ENCODE assay signal across 10 cellular contexts in the genomic region with DNA sequence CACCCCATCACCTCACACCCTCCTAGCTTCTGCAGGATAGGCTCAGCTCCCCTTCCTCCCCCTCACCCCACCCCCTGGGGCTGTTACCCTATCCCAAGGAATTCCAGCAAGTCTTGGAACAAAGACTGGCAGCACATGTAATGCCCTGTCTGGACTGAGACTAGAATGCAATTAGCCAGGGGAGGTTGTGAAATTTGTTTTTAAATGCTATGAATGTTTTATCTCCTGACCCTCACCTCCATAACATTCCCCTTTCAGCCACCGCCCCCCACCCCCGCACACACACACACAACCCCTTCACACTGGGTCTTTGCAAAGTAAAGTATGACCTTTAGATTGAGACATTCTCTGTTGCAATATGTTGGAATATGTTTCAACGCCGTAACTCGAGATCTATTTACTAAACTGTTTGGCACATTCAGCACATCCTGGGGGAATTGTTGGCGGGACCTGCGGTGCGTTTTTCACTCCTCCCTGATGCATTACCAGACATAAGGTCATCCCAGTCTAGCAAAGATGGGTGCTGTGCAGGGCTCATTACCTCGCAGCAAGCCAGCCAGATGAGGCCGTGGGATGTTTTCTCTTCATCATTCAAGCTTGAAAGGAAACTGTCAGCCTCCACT.
A peak's percentile ranks its signal among the peaks of the same experiment; 100 is the strongest.
DNase-seq lines count a peak whose midpoint lies in the region; TF ChIP-seq lines count a peak whose summit lies in the region.
"Had no signal": no experiment of that assay in that cellular context is flagged by ENCODE, and none has a peak within 500 bp of the region (broad histone marks: within the 10 kb centered on the region; RNA-seq: fewer than 3 reads in every experiment).

No MANE protein-coding gene starts in this region.

- H3K9me3 Mint-ChIP-seq in immature natural killer cell, result peaks cover 0 to 5% (median 0%) of the 10 kb centered on the region in 6 donors

- H3K79me2 ChIP-seq in PC-9 (ENCODE audit: low read depth), result no peaks in the 10 kb centered on the region

- no peaks in the 10 kb centered on the region; the same call in 1 of the 2 replicates for H3F3A ChIP-seq in PC-9 (ENCODE audit: insufficient read depth, low read depth)

- POLR2A ChIA-PET in PC-9 (lab: Charles Lee; ENCODE audit: unreplicated experiment), result no interaction called here

- peaks cover 30% of the 10 kb centered on the region for H3K4me1 ChIP-seq in PC-9 (replicated peaks; ENCODE audit: insufficient read depth)
- peaks cover 24% of the 10 kb centered on the region for H3K4me1 ChIP-seq in left ventricle myocardium inferior

- H2AFZ ChIP-seq in PC-9, result no peak overlapping the region

- H3K36me3 ChIP-seq in PC-9 (ENCODE audit: low read depth), result no peaks in the 10 kb centered on the region
- no peaks in the 10 kb centered on the region for H3K36me3 ChIP-seq in left ventricle myocardium inferior

- H3K4me3 ChIP-seq in PC-9 (no peak overlapping the region), left ventricle myocardium inferior (no peak overlapping the region)

- H3K4me3 Mint-ChIP-seq in immature natural killer cell, result no peak overlapping the region
- H3K4me3 Mint-ChIP-seq: IgD-negative memory B cell had no signal

- H3K27me3 ChIP-seq in PC-9 (ENCODE audit: insufficient read depth, low read depth) (no peaks in the 10 kb centered on the region), left ventricle myocardium inferior (ENCODE audit: low read depth) (no peaks in the 10 kb centered on the region)

- H3K9me2 ChIP-seq in PC-9 (ENCODE audit: insufficient read depth), result no peaks in the 10 kb centered on the region

- H3K36me3 Mint-ChIP-seq in immature natural killer cell, result no peaks in the 10 kb centered on the region
- H3K36me3 Mint-ChIP-seq: IgD-negative memory B cell had no signal

- H3K9me3 ChIP-seq in PC-9 (ENCODE audit: insufficient read depth, low read depth), result no peaks in the 10 kb centered on the region
- H3K9me3 ChIP-seq in left ventricle myocardium inferior (replicated peaks), result no peaks in the 10 kb centered on the region

- intact Hi-C loops in PC-9 (cut with micrococcal nuclease; ENCODE audit: unreplicated experiment) (no loop called here), left ventricle myocardium inferior (cut with micrococcal nuclease) (no loop called here)

- peak overlapping the region; percentile 43 for H3K4me2 ChIP-seq in PC-9

- CTCF ChIA-PET in PC-9 (lab: Charles Lee), result no interaction called here

- H3K27me3 Mint-ChIP-seq in immature natural killer cell (ENCODE audit: low read depth in 3 of 3), result peaks cover 0 to 11% (median 5%) of the 10 kb centered on the region in 3 donors

- TF ChIP-seq CTCF in PC-9 (conservative IDR thresholded peaks at IDR 0.05) (no peak), left ventricle myocardium inferior (IDR thresholded peaks at IDR 0.05; ENCODE audit: borderline replicate concordance) (no peak)

- H3K27ac ChIP-seq in PC-9, result 0 out of 2 replicates have a peak overlapping the region, but pooled peaks have one; percentile 11
- H3K27ac ChIP-seq in left ventricle myocardium inferior (replicated peaks), result peak overlapping the region; percentile 46

- no peaks in the 10 kb centered on the region for H3K4me1 Mint-ChIP-seq in immature natural killer cell
- H3K4me1 Mint-ChIP-seq: IgD-negative memory B cell had no signal

- H4K20me1 ChIP-seq in PC-9 (ENCODE audit: insufficient read depth), result no peaks in the 10 kb centered on the region

- no TSS peak for BruUV-seq in PC-9 (replicated peaks; lab: Mats Ljungman, UMichigan)

- H3K27ac Mint-ChIP-seq in immature natural killer cell, result no peak overlapping the region
- H3K27ac Mint-ChIP-seq: IgD-negative memory B cell had no signal

- DNase-seq in GM03348 (ENCODE audit: low spot score), result peak; percentile 85
- peak in 1 of 2 experiments; percentile 44 for DNase-seq in PC-9
- peak; percentile 37 for DNase-seq in left ventricle myocardium inferior
- DNase-seq in putamen (ENCODE audit: low spot score), result peak; percentile 60
- DNase-seq in immature natural killer cell, result no peak
- no peak for DNase-seq in activated naive CD4-positive, alpha-beta T cell (lab: John Stamatoyannopoulos, UW)
- DNase-seq in UCSD-AML1 (lab: John Stamatoyannopoulos, UW; ENCODE audit: unreplicated experiment), result no peak
- DNase-seq in NCI-H1048 (lab: John Stamatoyannopoulos, UW), result no peak
- DNase-seq: stimulated activated CD8-positive, alpha-beta memory T cell treated with anti-CD3 and anti-CD28 coated beads, Interleukin-4, amount 100 ng/mL, for 48 hours had no signal

Comparison
In these comparisons a context has a peak if more than half of its experiments do, and no peak if none do; other contexts are left out.
1. DNase-seq: peak in GM03348 (single experiment), left ventricle myocardium inferior (single experiment) and putamen (single experiment); none in immature natural killer cell (0 of 3), activated naive CD4-positive, alpha-beta T cell (0 of 4), UCSD-AML1 (single experiment) and NCI-H1048 (single experiment).